ENCODE assay signal across 13 cellular contexts in genomic region chr12:12240671-12241345, GRCh38. TPM values are rescaled to one million over a fixed set of nuclear protein-coding genes. Genes with fewer than 3 reads are reported as not detected.
DNase-seq lines count a peak whose midpoint lies in the region; ATAC-seq, FAIRE-seq and TF ChIP-seq lines count a peak whose summit lies in the region.
"Had no signal": no experiment of that assay in that cellular context is flagged by ENCODE, and none has a peak within 500 bp of the region (broad histone marks: within the 10 kb centered on the region; RNA-seq: fewer than 3 reads in every experiment).

No MANE protein-coding gene starts in this region.

- peak overlapping the region; percentile 76 for H3K4me2 ChIP-seq in neural progenitor cell
- H3K4me2 ChIP-seq: KMS-11 had no signal

- no peaks in the 10 kb centered on the region for H3K27me3 Mint-ChIP-seq in neural progenitor cell (ENCODE audit: insufficient read depth, low read depth)

- peaks cover 100% of the 10 kb centered on the region for H3K79me2 ChIP-seq in neural progenitor cell (ENCODE audit: low read depth)

- no peak overlapping the region for H2AFZ ChIP-seq in neural progenitor cell (replicated peaks)

- peaks cover 33% of the 10 kb centered on the region for H4K20me1 ChIP-seq in neural progenitor cell (ENCODE audit: low read depth)

- ATAC-seq in GM21360 (IDR thresholded peaks at IDR 0.05; ENCODE audit: unreplicated experiment) = no peak
- no peak for ATAC-seq in GM18505 (IDR thresholded peaks at IDR 0.05; ENCODE audit: unreplicated experiment)
- no peak for ATAC-seq in HG03378 (IDR thresholded peaks at IDR 0.05; ENCODE audit: unreplicated experiment)
- no peak for ATAC-seq in GM18909 (IDR thresholded peaks at IDR 0.05; ENCODE audit: poor library complexity, unreplicated experiment)
- ATAC-seq: CD8-positive, alpha-beta T cell; natural killer cell had no signal

- in situ Hi-C loops in SK-MEL-5 (cut with HindIII; ENCODE audit: low pct_unique_long_range_greater_than_20kb, low sequenced_read_pairs) = no loop called here

- no peak for TF ChIP-seq CTCF in neural progenitor cell (IDR thresholded peaks at IDR 0.05)

- no peak for TF ChIP-seq POLR2A in GM12891 (IDR thresholded peaks at IDR 0.05; ENCODE audit: low read depth, low read length)
- TF ChIP-seq POLR2A in GM18505 (IDR thresholded peaks at IDR 0.05; ENCODE audit: borderline replicate concordance, extremely low read depth, insufficient read depth, insufficient read length) = no peak

- peaks cover 61% of the 10 kb centered on the region for H3K4me1 ChIP-seq in neural progenitor cell

- no peaks in the 10 kb centered on the region for H3K27me3 ChIP-seq in neural progenitor cell
- H3K27me3 ChIP-seq: heart left ventricle, thyroid gland had no signal

- H3K9me3 ChIP-seq in neural progenitor cell (ENCODE audit: low read depth) = no peaks in the 10 kb centered on the region
- H3K9me3 ChIP-seq: thyroid gland had no signal

- DNase-seq in GM12891 (ENCODE audit: insufficient read length, low spot score) = no peak
- DNase-seq in SK-MEL-5 (ENCODE audit: low read depth, low spot score) = peak; percentile 99
- DNase-seq in fibroblast of peridontal ligament (ENCODE audit: extremely low read depth) = peak; percentile 68
- peak; percentile 78 for DNase-seq in neural progenitor cell (ENCODE audit: low spot score)
- DNase-seq: CD8-positive, alpha-beta T cell; heart left ventricle; natural killer cell; thyroid gland had no signal

- peak overlapping the region; percentile 71 for H3K4me3 Mint-ChIP-seq in neural progenitor cell
- H3K4me3 Mint-ChIP-seq: CD8-positive, alpha-beta T cell; natural killer cell had no signal

- peaks cover 22% of the 10 kb centered on the region for H3K4me1 Mint-ChIP-seq in neural progenitor cell
- H3K4me1 Mint-ChIP-seq: natural killer cell had no signal

- peak; percentile 16 for FAIRE-seq in GM12891 (lab: Jason Lieb, UNC)

- peak overlapping the region; percentile 32 for H3K4me3 ChIP-seq in neural progenitor cell
- H3K4me3 ChIP-seq: heart left ventricle, thyroid gland had no signal

- peaks cover 58% of the 10 kb centered on the region for H3F3A ChIP-seq in neural progenitor cell (ENCODE audit: low read depth)

- peak overlapping the region; percentile 98 for H3K27ac Mint-ChIP-seq in neural progenitor cell
- H3K27ac Mint-ChIP-seq: CD8-positive, alpha-beta T cell; natural killer cell had no signal

- peaks cover 7% of the 10 kb centered on the region for H3K36me3 ChIP-seq in neural progenitor cell
- H3K36me3 ChIP-seq: thyroid gland had no signal

- peak overlapping the region; percentile 97 for H3K27ac ChIP-seq in neural progenitor cell
- H3K27ac ChIP-seq: KMS-11, thyroid gland had no signal

- H3K9me3 Mint-ChIP-seq in neural progenitor cell = peaks cover 43% of the 10 kb centered on the region
- H3K9me3 Mint-ChIP-seq: CD8-positive, alpha-beta T cell; natural killer cell had no signal

- peaks cover 48% of the 10 kb centered on the region for H3K36me3 Mint-ChIP-seq in neural progenitor cell
- H3K36me3 Mint-ChIP-seq: natural killer cell had no signal

- H3K9ac ChIP-seq in neural progenitor cell = peak overlapping the region; percentile 12
- H3K9ac ChIP-seq: KMS-11 had no signal

TF ChIP-seq in GM12891, 5 proteins besides CTCF, POLR2A, EP300 and RAD21:
- no peak for TF ChIP-seq POLR2AphosphoS5 (IDR thresholded peaks at IDR 0.05; ENCODE audit: low read depth, low read length)
- TF ChIP-seq SPI1 (IDR thresholded peaks at IDR 0.05; ENCODE audit: low read depth, low read length) = no peak
- no peak for TF ChIP-seq PAX5 (IDR thresholded peaks at IDR 0.05; ENCODE audit: insufficient read depth, low read length, severe bottlenecking)
- TF ChIP-seq TAF1 (IDR thresholded peaks at IDR 0.05; ENCODE audit: low read depth, low read length) = no peak
- no peak for TF ChIP-seq POU2F2 (IDR thresholded peaks at IDR 0.05; ENCODE audit: low read depth, low read length)
TF ChIP-seq in GM12891: peak in this region for 0.

RNA-seq across cellular contexts. Expression of gene LRP6, which starts 26.0 kb away (rescaled TPM):
- polyA plus RNA-seq in GM12891 (2012; ENCODE audit: low read depth, missing spikeins) = 4.6 TPM
- total RNA-seq in SK-MEL-5 (2014; rRNA removed; shearing (Covaris generic)) = 38.1 and 43.0 TPM in 2 replicates
- polyA plus RNA-seq in SK-MEL-5 (2015; cell fraction: cytosol; rRNA removed) = 22.0 and 35.3 TPM in 2 replicates
- polyA plus RNA-seq in SK-MEL-5 (2015; cell fraction: nucleus; rRNA removed) = 51.5 and 55.5 TPM in 2 replicates
- total RNA-seq in neural progenitor cell (ENCODE audit: low replicate concordance) = 61.6 and 68.0 TPM in 2 replicates
